ENCODE assay signal across 7 cellular contexts in genomic region chr10:112953075-112953501, GRCh38. TPM values are rescaled to one million over a fixed set of nuclear protein-coding genes. Genes with fewer than 3 reads are reported as not detected.
DNase-seq lines count a peak whose midpoint lies in the region; ATAC-seq and TF ChIP-seq lines count a peak whose summit lies in the region.

No MANE protein-coding gene starts in this region.

- H3K27me3 ChIP-seq in HUES6 (ENCODE audit: control insufficient read depth, insufficient read depth, low read length): no peaks in the 10 kb centered on the region
- no peaks in the 10 kb centered on the region for H3K27me3 ChIP-seq in effector memory CD4-positive, alpha-beta T cell (replicated peaks; ENCODE audit: control insufficient read depth, insufficient read depth, low read length, poor library complexity, severe bottlenecking)

- POLR2A ChIA-PET in MCF 10A (lab: Yijun Ruan, JAX): interaction anchor here (0.7 to 3.9 kb wide), 18 partner anchors 14 to 1960 kb away, joined by 3 to 38 read pairs (median 6); no protein-coding TSS in a partner anchor

- peaks cover 52% of the 10 kb centered on the region for H3K4me1 ChIP-seq in HUES6 (ENCODE audit: control insufficient read depth, insufficient read depth, low read length)
- peaks cover 21% of the 10 kb centered on the region for H3K4me1 ChIP-seq in effector memory CD4-positive, alpha-beta T cell (ENCODE audit: control insufficient read depth, insufficient read depth, low read length, poor library complexity, severe bottlenecking)

- no TSS peak for BruUV-seq in MCF 10A (replicated peaks; lab: Mats Ljungman, UMichigan)

- intact Hi-C loops in MCF 10A (cut with micrococcal nuclease): loop anchor here (2.0 to 10.0 kb wide), 4 partner anchors 120 to 432 kb away; no protein-coding TSS in a partner anchor

- H3K9ac ChIP-seq in HUES6 (ENCODE audit: low read length): peak overlapping the region; percentile 95

- H3K36me3 Mint-ChIP-seq in MCF 10A (ENCODE audit: insufficient read depth, unreplicated experiment): peaks cover 36% of the 10 kb centered on the region

- DNase-seq in MCF 10A (ENCODE audit: unreplicated experiment): peak; percentile 48
- DNase-seq in left kidney (ENCODE audit: low read depth, low spot score): peak; percentile 75
- DNase-seq in stimulated activated naive CD8-positive, alpha-beta T cell treated with anti-CD3 and anti-CD28 coated beads, Interleukin-15, amount 100 ng/mL, for 72 hours: no peak
- no peak for DNase-seq in SK-N-DZ (ENCODE audit: low spot score)
- no peak for DNase-seq in effector memory CD4-positive, alpha-beta T cell

- ATAC-seq in stimulated activated naive CD8-positive, alpha-beta T cell treated with anti-CD3 and anti-CD28 coated beads, Interleukin-15, amount 100 ng/mL, for 72 hours: no peak
- no peak for ATAC-seq in HG02840 (IDR thresholded peaks at IDR 0.05; ENCODE audit: low FRiP score, unreplicated experiment)

- peak overlapping the region; percentile 74 for H3K4me3 ChIP-seq in HUES6 (ENCODE audit: low read depth, low read length)
- H3K4me3 ChIP-seq in effector memory CD4-positive, alpha-beta T cell (ENCODE audit: insufficient read depth, low read depth, low read length, poor library complexity, severe bottlenecking): no peak overlapping the region

- no peaks in the 10 kb centered on the region for H3K9me3 Mint-ChIP-seq in MCF 10A (ENCODE audit: unreplicated experiment)
- no peaks in the 10 kb centered on the region for H3K9me3 Mint-ChIP-seq in stimulated activated naive CD8-positive, alpha-beta T cell treated with anti-CD3 and anti-CD28 coated beads, Interleukin-15, amount 100 ng/mL, for 72 hours

- CTCF ChIA-PET in MCF 10A (lab: Yijun Ruan, JAX): interaction anchor here (0.6 to 2.0 kb wide), 5 partner anchors 9 to 433 kb away, joined by 3 to 5 read pairs (median 5); no protein-coding TSS in a partner anchor

- H3K36me3 ChIP-seq in HUES6 (ENCODE audit: control insufficient read depth, insufficient read depth, low read length): no peaks in the 10 kb centered on the region; the same call in 1 of the 2 replicates
- no peaks in the 10 kb centered on the region for H3K36me3 ChIP-seq in effector memory CD4-positive, alpha-beta T cell (ENCODE audit: control insufficient read depth, insufficient read depth, low read length)

- peaks cover 43% of the 10 kb centered on the region for H3K4me1 Mint-ChIP-seq in MCF 10A (ENCODE audit: insufficient read depth, unreplicated experiment)
- H3K4me1 Mint-ChIP-seq in stimulated activated naive CD8-positive, alpha-beta T cell treated with anti-CD3 and anti-CD28 coated beads, Interleukin-15, amount 100 ng/mL, for 72 hours: peaks cover 39% of the 10 kb centered on the region

- H3K27me3 Mint-ChIP-seq in MCF 10A (ENCODE audit: insufficient read depth, unreplicated experiment): no peaks in the 10 kb centered on the region
- H3K27me3 Mint-ChIP-seq in stimulated activated naive CD8-positive, alpha-beta T cell treated with anti-CD3 and anti-CD28 coated beads, Interleukin-15, amount 100 ng/mL, for 72 hours: peaks cover 81% of the 10 kb centered on the region

- H3K27ac Mint-ChIP-seq in MCF 10A (ENCODE audit: low read depth, unreplicated experiment): peak overlapping the region; percentile 87
- peak overlapping the region; percentile 17 to 64 for H3K27ac Mint-ChIP-seq in stimulated activated naive CD8-positive, alpha-beta T cell treated with anti-CD3 and anti-CD28 coated beads, Interleukin-15, amount 100 ng/mL, for 72 hours

- peak overlapping the region; percentile 98 for H3K27ac ChIP-seq in HUES6 (ENCODE audit: low read depth, low read length)
- H3K27ac ChIP-seq in effector memory CD4-positive, alpha-beta T cell (ENCODE audit: insufficient read depth, low read length, poor library complexity, severe bottlenecking): no peak overlapping the region

- H3K4me3 Mint-ChIP-seq in MCF 10A (ENCODE audit: unreplicated experiment): peak overlapping the region; percentile 76
- peak overlapping the region; percentile 54 to 85 for H3K4me3 Mint-ChIP-seq in stimulated activated naive CD8-positive, alpha-beta T cell treated with anti-CD3 and anti-CD28 coated beads, Interleukin-15, amount 100 ng/mL, for 72 hours

- no peaks in the 10 kb centered on the region for H3K9me3 ChIP-seq in HUES6 (ENCODE audit: control insufficient read depth, insufficient read depth, low read depth, low read length)
- no peaks in the 10 kb centered on the region for H3K9me3 ChIP-seq in effector memory CD4-positive, alpha-beta T cell (ENCODE audit: control insufficient read depth, low read length)

- TF ChIP-seq CTCF in MCF 10A (IDR thresholded peaks at IDR 0.05; ENCODE audit: unreplicated experiment): no peak

RNA-seq across cellular contexts. Expression of gene TCF7L2, which starts 3.0 kb away (rescaled TPM):
- total RNA-seq in MCF 10A (2022): 25.2 and 25.7 TPM in 2 replicates
- polyA plus RNA-seq in SK-N-DZ (2014; cell fraction: cytosol; rRNA removed): 1.2 and 1.3 TPM in 2 replicates
- polyA plus RNA-seq in SK-N-DZ (2014; cell fraction: nucleus; rRNA removed): 1.6 and 5.0 TPM in 2 replicates

Comparison
In these comparisons a context has a peak if more than half of its experiments do, and no peak if none do; other contexts are left out.
1. DNase-seq: peak in MCF 10A (single experiment) and left kidney (single experiment); none in stimulated activated naive CD8-positive, alpha-beta T cell treated with anti-CD3 and anti-CD28 coated beads, Interleukin-15, amount 100 ng/mL, for 72 hours (0 of 2), SK-N-DZ (single experiment) and effector memory CD4-positive, alpha-beta T cell (0 of 3).